ENCODE assay signal across 9 cellular contexts in the genomic region with DNA sequence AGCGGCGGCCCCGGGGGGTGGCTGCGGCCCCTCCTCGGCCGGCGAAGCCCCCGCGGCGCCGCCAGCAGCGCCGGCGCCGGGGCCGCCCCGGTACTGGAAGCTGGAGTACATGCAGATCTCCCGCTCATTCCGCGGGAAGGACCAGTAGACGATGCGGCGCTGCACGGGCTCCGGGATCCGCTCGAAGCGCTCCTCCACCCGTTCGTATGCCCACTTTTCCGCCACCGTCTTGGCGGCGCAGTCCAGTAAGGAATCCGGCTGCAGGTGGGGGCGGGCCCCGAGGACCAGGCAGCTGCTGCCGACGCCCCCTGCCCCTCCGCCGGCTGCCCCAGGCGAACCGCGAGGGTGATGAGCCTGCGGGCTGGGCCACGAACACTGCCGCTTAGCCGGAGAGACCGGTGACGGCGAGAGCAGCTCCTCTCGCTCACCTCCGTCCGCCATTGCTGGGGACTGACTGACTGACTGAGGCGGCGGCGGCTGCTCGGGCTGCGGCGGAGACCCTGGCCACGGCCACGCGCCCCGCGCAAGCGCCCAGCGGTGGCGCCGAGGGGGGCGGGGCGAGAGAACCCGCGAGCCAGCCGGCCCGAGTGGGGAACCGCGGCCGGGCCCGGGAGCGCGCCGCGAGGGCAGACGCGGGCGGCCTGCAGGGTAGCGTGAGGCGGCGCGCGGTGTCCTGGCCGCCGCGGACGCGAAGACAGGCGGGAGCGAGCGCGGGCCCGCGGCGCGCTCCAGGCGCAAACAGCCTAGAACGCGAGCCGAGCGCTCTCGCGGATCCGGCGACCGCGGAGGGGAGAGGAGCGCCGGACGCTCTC. TPM values are rescaled to one million over a fixed set of nuclear protein-coding genes. Genes with fewer than 3 reads are reported as not detected.
DNase-seq lines count a peak whose midpoint lies in the region; ATAC-seq, FAIRE-seq and TF ChIP-seq lines count a peak whose summit lies in the region.
"Had no signal": no experiment of that assay in that cellular context is flagged by ENCODE, and none has a peak within 500 bp of the region (broad histone marks: within the 10 kb centered on the region; RNA-seq: fewer than 3 reads in every experiment).

A gene (minus strand): TSS at position 696 of the 812 bp plus-strand sequence. CDS start 255 bp downstream, at position 441.

- H3K9me3 ChIP-seq in kidney (ENCODE audit: control insufficient read depth in 1 of 2, low read length in 2 of 2) = no peaks in the 10 kb centered on the region

- ATAC-seq in GM21825 (IDR thresholded peaks at IDR 0.05; ENCODE audit: unreplicated experiment) = peak; percentile 76
- no peak for ATAC-seq in HG03460 (IDR thresholded peaks at IDR 0.05; ENCODE audit: unreplicated experiment)

- H3K4me1 ChIP-seq in kidney (ENCODE audit: control insufficient read depth in 1 of 2, insufficient read depth in 1 of 2, low read depth in 1 of 2, low read length in 2 of 2) = peaks cover 3 to 7% of the 10 kb centered on the region in 2 donors

- H3K36me3 ChIP-seq in kidney (ENCODE audit: control insufficient read depth in 1 of 2, insufficient read depth in 2 of 2, low read length in 2 of 2) = no peaks in the 10 kb centered on the region

- DNase-seq in DMS114 treated with DMSO at 0.1 percent for 48 hours (lab: John Stamatoyannopoulos, UW; ENCODE audit: unreplicated experiment) (peak; percentile 51), NCI-H128 (lab: John Stamatoyannopoulos, UW; ENCODE audit: unreplicated experiment) (peak; percentile 78), cerebellar cortex (ENCODE audit: low spot score) (peak; percentile 69), kidney (peak; percentile 87)
- DNase-seq in activated CD4-positive, CD25-positive, alpha-beta regulatory T cell treated with anti-CD3 and anti-CD28 coated beads, Interleukin-2, amount 50 U/mL, for 72 hours = peak; percentile 63
- DNase-seq in stimulated activated CD4-positive, alpha-beta T cell treated with anti-CD3 and anti-CD28 coated beads, Interleukin-12 subunit alpha, Interleukin-12 subunit beta, amount 100 ng/mL, for 48 hours (ENCODE audit: low read depth in 2 of 3, low spot score in 1 of 3) = peak; percentile 24 to 57 (median 31)

- intact Hi-C loops in kidney (cut with DNase I) = no loop called here

- H3K9ac ChIP-seq in kidney (ENCODE audit: low read length in 2 of 2) = peak within 1 kb of the TSS; percentile 60 to 72

- no peak for FAIRE-seq in kidney (lab: Jason Lieb, UNC)
- FAIRE-seq: colon had no signal

- TF ChIP-seq CTCF in kidney (IDR thresholded peaks at IDR 0.05; ENCODE audit: borderline replicate concordance, extremely low read depth, insufficient read depth) = no peak

- H3K4me3 ChIP-seq in kidney (ENCODE audit: low read length in 2 of 2) = peak within 1 kb of the TSS; percentile 84 to 88

- peak within 1 kb of the TSS; percentile 74 to 76 for H3K27ac ChIP-seq in kidney (ENCODE audit: low read depth in 2 of 2, low read length in 2 of 2)

RNA-seq across cellular contexts. Expression of the gene that starts here (rescaled TPM):
- total RNA-seq in kidney = 4.8 TPM
- polyA plus RNA-seq in kidney (ENCODE audit: insufficient read depth, low read depth, low replicate concordance) = 1.9 TPM

Comparison
In these comparisons a context has a peak if more than half of its experiments do, and no peak if none do; other contexts are left out.
1. DNase-seq: peak in every context shown above with its lines; median percentile 87 in kidney; 78 in NCI-H128; 69 in cerebellar cortex; 63 in activated CD4-positive, CD25-positive, alpha-beta regulatory T cell treated with anti-CD3 and anti-CD28 coated beads, Interleukin-2, amount 50 U/mL, for 72 hours; 51 in DMS114 treated with DMSO at 0.1 percent for 48 hours; 31 in stimulated activated CD4-positive, alpha-beta T cell treated with anti-CD3 and anti-CD28 coated beads, Interleukin-12 subunit alpha, Interleukin-12 subunit beta, amount 100 ng/mL, for 48 hours.